ENCODE assay signal across 1 cellular context in the genomic region with DNA sequence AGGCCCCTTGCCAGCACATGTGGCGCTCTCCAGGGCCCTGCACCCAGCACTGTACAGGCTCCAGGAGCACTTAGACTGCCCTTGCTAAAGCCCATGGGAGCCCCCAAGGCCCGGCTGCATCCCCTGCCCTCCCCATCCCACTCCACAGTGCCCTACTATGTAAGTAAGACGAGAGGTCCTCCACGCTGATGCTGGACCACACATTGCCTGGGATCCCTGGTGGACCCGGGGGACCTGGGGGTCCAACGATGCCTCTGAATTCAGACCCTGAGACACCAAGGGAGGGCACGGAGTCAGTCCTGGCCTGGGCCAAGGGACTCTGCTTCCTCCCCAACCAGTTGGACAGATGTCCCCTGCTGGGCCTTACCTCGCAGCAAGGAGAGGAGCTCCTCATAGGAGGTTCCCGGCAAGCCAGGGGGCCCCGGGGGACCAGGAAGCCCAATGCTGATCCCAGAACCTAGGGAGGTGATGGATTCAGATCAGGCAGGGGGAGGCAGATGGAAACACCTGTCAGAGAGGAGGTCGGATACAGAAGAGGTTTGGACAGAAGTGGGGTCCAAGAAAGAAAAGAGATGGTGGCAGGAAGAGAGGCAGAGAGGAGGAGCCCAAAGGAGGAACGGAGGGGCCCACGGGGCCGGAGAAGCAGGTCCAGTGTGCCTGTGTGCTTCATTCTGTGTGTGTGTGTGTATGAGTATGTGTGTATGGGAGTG.
TF ChIP-seq lines count a peak whose summit lies in the region.

No MANE protein-coding gene starts in this region.

TF ChIP-seq in GM23338, 12 proteins besides CTCF, POLR2A, EP300 and RAD21:
- TF ChIP-seq POLR2AphosphoS5 (IDR thresholded peaks at IDR 0.05; ENCODE audit: low read depth), result no peak
- TF ChIP-seq, protein P1, sequence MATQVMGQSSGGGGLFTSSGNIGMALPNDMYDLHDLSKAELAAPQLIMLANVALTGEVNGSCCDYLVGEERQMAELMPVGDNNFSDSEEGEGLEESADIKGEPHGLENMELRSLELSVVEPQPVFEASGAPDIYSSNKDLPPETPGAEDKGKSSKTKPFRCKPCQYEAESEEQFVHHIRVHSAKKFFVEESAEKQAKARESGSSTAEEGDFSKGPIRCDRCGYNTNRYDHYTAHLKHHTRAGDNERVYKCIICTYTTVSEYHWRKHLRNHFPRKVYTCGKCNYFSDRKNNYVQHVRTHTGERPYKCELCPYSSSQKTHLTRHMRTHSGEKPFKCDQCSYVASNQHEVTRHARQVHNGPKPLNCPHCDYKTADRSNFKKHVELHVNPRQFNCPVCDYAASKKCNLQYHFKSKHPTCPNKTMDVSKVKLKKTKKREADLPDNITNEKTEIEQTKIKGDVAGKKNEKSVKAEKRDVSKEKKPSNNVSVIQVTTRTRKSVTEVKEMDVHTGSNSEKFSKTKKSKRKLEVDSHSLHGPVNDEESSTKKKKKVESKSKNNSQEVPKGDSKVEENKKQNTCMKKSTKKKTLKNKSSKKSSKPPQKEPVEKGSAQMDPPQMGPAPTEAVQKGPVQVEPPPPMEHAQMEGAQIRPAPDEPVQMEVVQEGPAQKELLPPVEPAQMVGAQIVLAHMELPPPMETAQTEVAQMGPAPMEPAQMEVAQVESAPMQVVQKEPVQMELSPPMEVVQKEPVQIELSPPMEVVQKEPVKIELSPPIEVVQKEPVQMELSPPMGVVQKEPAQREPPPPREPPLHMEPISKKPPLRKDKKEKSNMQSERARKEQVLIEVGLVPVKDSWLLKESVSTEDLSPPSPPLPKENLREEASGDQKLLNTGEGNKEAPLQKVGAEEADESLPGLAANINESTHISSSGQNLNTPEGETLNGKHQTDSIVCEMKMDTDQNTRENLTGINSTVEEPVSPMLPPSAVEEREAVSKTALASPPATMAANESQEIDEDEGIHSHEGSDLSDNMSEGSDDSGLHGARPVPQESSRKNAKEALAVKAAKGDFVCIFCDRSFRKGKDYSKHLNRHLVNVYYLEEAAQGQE (IDR thresholded peaks at IDR 0.05; ENCODE audit: unreplicated experiment), result no peak
- no peak for TF ChIP-seq ZNF331 (CRISPR knock-in tag; IDR thresholded peaks at IDR 0.05; ENCODE audit: low read depth)
- TF ChIP-seq, protein P2, sequence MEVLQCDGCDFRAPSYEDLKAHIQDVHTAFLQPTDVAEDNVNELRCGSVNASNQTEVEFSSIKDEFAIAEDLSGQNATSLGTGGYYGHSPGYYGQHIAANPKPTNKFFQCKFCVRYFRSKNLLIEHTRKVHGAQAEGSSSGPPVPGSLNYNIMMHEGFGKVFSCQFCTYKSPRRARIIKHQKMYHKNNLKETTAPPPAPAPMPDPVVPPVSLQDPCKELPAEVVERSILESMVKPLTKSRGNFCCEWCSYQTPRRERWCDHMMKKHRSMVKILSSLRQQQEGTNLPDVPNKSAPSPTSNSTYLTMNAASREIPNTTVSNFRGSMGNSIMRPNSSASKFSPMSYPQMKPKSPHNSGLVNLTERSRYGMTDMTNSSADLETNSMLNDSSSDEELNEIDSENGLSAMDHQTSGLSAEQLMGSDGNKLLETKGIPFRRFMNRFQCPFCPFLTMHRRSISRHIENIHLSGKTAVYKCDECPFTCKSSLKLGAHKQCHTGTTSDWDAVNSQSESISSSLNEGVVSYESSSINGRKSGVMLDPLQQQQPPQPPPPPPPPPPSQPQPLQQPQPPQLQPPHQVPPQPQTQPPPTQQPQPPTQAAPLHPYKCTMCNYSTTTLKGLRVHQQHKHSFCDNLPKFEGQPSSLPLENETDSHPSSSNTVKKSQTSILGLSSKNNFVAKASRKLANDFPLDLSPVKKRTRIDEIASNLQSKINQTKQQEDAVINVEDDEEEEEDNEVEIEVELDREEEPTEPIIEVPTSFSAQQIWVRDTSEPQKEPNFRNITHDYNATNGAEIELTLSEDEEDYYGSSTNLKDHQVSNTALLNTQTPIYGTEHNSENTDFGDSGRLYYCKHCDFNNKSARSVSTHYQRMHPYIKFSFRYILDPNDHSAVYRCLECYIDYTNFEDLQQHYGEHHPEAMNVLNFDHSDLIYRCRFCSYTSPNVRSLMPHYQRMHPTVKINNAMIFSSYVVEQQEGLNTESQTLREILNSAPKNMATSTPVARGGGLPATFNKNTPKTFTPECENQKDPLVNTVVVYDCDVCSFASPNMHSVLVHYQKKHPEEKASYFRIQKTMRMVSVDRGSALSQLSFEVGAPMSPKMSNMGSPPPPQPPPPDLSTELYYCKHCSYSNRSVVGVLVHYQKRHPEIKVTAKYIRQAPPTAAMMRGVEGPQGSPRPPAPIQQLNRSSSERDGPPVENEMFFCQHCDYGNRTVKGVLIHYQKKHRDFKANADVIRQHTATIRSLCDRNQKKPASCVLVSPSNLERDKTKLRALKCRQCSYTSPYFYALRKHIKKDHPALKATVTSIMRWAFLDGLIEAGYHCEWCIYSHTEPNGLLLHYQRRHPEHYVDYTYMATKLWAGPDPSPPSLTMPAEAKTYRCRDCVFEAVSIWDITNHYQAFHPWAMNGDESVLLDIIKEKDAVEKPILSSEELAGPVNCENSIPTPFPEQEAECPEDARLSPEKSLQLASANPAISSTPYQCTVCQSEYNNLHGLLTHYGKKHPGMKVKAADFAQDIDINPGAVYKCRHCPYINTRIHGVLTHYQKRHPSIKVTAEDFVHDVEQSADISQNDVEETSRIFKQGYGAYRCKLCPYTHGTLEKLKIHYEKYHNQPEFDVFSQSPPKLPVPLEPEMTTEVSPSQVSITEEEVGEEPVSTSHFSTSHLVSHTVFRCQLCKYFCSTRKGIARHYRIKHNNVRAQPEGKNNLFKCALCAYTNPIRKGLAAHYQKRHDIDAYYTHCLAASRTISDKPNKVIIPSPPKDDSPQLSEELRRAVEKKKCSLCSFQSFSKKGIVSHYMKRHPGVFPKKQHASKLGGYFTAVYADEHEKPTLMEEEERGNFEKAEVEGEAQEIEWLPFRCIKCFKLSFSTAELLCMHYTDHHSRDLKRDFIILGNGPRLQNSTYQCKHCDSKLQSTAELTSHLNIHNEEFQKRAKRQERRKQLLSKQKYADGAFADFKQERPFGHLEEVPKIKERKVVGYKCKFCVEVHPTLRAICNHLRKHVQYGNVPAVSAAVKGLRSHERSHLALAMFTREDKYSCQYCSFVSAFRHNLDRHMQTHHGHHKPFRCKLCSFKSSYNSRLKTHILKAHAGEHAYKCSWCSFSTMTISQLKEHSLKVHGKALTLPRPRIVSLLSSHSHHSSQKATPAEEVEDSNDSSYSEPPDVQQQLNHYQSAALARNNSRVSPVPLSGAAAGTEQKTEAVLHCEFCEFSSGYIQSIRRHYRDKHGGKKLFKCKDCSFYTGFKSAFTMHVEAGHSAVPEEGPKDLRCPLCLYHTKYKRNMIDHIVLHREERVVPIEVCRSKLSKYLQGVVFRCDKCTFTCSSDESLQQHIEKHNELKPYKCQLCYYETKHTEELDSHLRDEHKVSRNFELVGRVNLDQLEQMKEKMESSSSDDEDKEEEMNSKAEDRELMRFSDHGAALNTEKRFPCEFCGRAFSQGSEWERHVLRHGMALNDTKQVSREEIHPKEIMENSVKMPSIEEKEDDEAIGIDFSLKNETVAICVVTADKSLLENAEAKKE (CRISPR knock-in tag; IDR thresholded peaks at IDR 0.05), result no peak
- TF ChIP-seq EZH2phosphoT487 (IDR thresholded peaks at IDR 0.05; ENCODE audit: unreplicated experiment), result no peak
- TF ChIP-seq ZNF114 (CRISPR knock-in tag; IDR thresholded peaks at IDR 0.05), result no peak
- TF ChIP-seq JUNB (IDR thresholded peaks at IDR 0.05; ENCODE audit: unreplicated experiment), result no peak
- TF ChIP-seq STAT1 (IDR thresholded peaks at IDR 0.05; ENCODE audit: unreplicated experiment), result no peak
- no peak for TF ChIP-seq CREB1 (CRISPR knock-in tag; IDR thresholded peaks at IDR 0.05; ENCODE audit: low read depth)
- no peak for TF ChIP-seq NANOG (IDR thresholded peaks at IDR 0.05; ENCODE audit: borderline replicate concordance)
- TF ChIP-seq EZH2 (IDR thresholded peaks at IDR 0.05; ENCODE audit: low read depth, unreplicated experiment), result no peak
- TF ChIP-seq, protein P3, sequence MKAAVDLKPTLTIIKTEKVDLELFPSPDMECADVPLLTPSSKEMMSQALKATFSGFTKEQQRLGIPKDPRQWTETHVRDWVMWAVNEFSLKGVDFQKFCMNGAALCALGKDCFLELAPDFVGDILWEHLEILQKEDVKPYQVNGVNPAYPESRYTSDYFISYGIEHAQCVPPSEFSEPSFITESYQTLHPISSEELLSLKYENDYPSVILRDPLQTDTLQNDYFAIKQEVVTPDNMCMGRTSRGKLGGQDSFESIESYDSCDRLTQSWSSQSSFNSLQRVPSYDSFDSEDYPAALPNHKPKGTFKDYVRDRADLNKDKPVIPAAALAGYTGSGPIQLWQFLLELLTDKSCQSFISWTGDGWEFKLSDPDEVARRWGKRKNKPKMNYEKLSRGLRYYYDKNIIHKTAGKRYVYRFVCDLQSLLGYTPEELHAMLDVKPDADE (IDR thresholded peaks at IDR 0.05), result no peak
